14 cellular contexts compared by ENCODE assay signal in the genomic region with DNA sequence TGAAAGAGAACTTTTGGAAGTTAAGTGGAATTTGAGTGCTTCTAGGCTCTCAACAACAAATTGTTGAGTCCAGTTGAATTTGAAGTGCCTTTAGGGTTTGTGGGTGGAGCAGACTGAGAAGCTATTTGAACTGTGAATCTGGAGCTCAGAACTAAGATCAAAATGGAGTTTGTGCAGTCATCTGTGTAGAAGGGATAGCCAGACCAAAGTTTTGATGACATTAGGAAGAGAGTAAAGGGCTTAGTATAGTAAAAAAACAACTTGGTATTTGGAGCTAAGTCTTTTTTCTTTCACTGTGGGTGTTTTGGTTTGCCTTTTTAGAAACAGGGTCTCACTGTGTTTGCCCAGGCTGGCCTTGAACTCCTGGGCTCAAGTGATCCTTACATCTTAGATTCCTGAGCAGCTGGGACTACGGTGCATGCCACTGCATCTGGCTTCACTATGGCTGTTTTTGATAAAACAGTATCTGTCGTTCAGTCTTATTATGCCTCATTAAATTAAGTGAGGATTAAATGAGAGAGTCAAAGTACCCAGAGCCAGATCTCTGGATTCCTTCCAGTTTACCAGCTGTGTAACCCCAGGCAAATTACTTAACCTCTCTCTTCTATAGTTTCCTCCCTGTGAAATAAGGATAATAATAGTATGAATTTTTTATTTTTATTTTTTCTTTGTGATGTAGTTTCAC. TPM values are rescaled to one million over a fixed set of nuclear protein-coding genes. Genes with fewer than 3 reads are reported as not detected.
DNase-seq lines count a peak whose midpoint lies in the region; ATAC-seq and TF ChIP-seq lines count a peak whose summit lies in the region.
"Had no signal": no experiment of that assay in that cellular context is flagged by ENCODE, and none has a peak within 500 bp of the region (broad histone marks: within the 10 kb centered on the region; RNA-seq: fewer than 3 reads in every experiment).

No MANE protein-coding gene starts in this region.

- H3K9ac ChIP-seq in SK-N-SH = no peak overlapping the region
- H3K9ac ChIP-seq in GM23248 = no peak overlapping the region
- H3K9ac ChIP-seq: KMS-11 had no signal

- peak; percentile 23 for DNase-seq in DMS 273 (lab: John Stamatoyannopoulos, UW; ENCODE audit: unreplicated experiment)
- DNase-seq in DMS 273 treated with DMSO at 0.1 percent for 48 hours (lab: John Stamatoyannopoulos, UW) = no peak
- DNase-seq in CD8-positive, alpha-beta memory T cell = no peak
- peak; percentile 59 for DNase-seq in SK-N-SH
- no peak for DNase-seq in memory B cell (ENCODE audit: low spot score in 2 of 2)
- no peak for DNase-seq in T-helper 9 cell
- DNase-seq in GM23248 = no peak
- no peak for DNase-seq in retina
- DNase-seq: GF-D8, NCI-H1417 treated with DMSO at 0.1 percent for 48 hours, NCI-H510A treated with DMSO at 0.1 percent for 48 hours, psoas muscle had no signal

- ATAC-seq in memory B cell (ENCODE audit: low read depth) = no peak
- ATAC-seq: psoas muscle had no signal

- no peak for TF ChIP-seq RAD21 in SK-N-SH (IDR thresholded peaks at IDR 0.05; ENCODE audit: low read length)

- H3K4me3 ChIP-seq in CD8-positive, alpha-beta memory T cell (ENCODE audit: low read length) = no peak overlapping the region
- H3K4me3 ChIP-seq in SK-N-SH (ENCODE audit: low read depth in 2 of 2, low read length in 1 of 2) = no peak overlapping the region
- H3K4me3 ChIP-seq in GM23248 = no peak overlapping the region
- H3K4me3 ChIP-seq: esophagus muscularis mucosa, psoas muscle had no signal

- H3K4me2 ChIP-seq in SK-N-SH (no peak overlapping the region), GM23248 (ENCODE audit: unreplicated experiment) (no peak overlapping the region)
- H3K4me2 ChIP-seq: KMS-11 had no signal

- CTCF ChIA-PET in CD8-positive, alpha-beta memory T cell (lab: Charles Lee) = interaction anchor here (1.0 to 1.5 kb wide), 2 partner anchors 10 to 64 kb away, joined by 3 to 4 read pairs; no protein-coding TSS in a partner anchor
- CTCF ChIA-PET in SK-N-SH (lab: Yijun Ruan, JAX) = interaction anchor here (1.1 to 1.4 kb wide), 3 partner anchors 12 to 63 kb away, joined by 3 to 4 read pairs (median 3); no protein-coding TSS in a partner anchor

- no peaks in the 10 kb centered on the region for H3K9me3 ChIP-seq in CD8-positive, alpha-beta memory T cell (ENCODE audit: low read length)
- no peaks in the 10 kb centered on the region for H3K9me3 ChIP-seq in SK-N-SH
- no peaks in the 10 kb centered on the region for H3K9me3 ChIP-seq in GM23248 (ENCODE audit: low read depth)
- H3K9me3 ChIP-seq: esophagus muscularis mucosa, psoas muscle had no signal

- no peaks in the 10 kb centered on the region for H3K9me2 ChIP-seq in SK-N-SH
- no peaks in the 10 kb centered on the region for H3K9me2 ChIP-seq in GM23248 (ENCODE audit: insufficient read depth)

- peaks cover 14% of the 10 kb centered on the region; the same call in 1 of the 2 replicates for H4K20me1 ChIP-seq in SK-N-SH (ENCODE audit: insufficient read depth)
- no peaks in the 10 kb centered on the region for H4K20me1 ChIP-seq in GM23248 (ENCODE audit: insufficient read depth)

- POLR2A ChIA-PET in CD8-positive, alpha-beta memory T cell (lab: Charles Lee) = interaction anchor here (1.3 kb wide), 1 partner anchor 10 kb away, joined by 10 read pairs; no protein-coding TSS in a partner anchor
- POLR2A ChIA-PET in SK-N-SH (lab: Yijun Ruan, JAX) = interaction anchor here (1.4 to 1.8 kb wide), 3 partner anchors 10 to 24 kb away, joined by 5 to 6 read pairs (median 6); partner anchors contain the start of gene MARCKSL1

- no peaks in the 10 kb centered on the region for H3K27me3 Mint-ChIP-seq in CD8-positive, alpha-beta memory T cell
- no peaks in the 10 kb centered on the region for H3K27me3 Mint-ChIP-seq in memory B cell

- H3K27ac Mint-ChIP-seq in CD8-positive, alpha-beta memory T cell = peak overlapping the region; percentile 31 to 96 (median 69)
- H3K27ac Mint-ChIP-seq in memory B cell = peak overlapping the region; percentile 52

- TF ChIP-seq EP300 in SK-N-SH (IDR thresholded peaks at IDR 0.05; ENCODE audit: borderline replicate concordance in 1 of 2, low read depth in 1 of 2, low read length in 1 of 2) = peak in 1 of 2 experiments; percentile 74; a peak in 1 of 4 replicates

- peak overlapping the region in 1 of 7 donors; percentile 3 for H3K4me3 Mint-ChIP-seq in CD8-positive, alpha-beta memory T cell
- no peak overlapping the region for H3K4me3 Mint-ChIP-seq in memory B cell

- no peak overlapping the region for H2AFZ ChIP-seq in SK-N-SH (ENCODE audit: low read depth)
- no peak overlapping the region for H2AFZ ChIP-seq in GM23248

- peaks cover 13% of the 10 kb centered on the region for H3K36me3 ChIP-seq in CD8-positive, alpha-beta memory T cell (ENCODE audit: insufficient read depth, low read length)
- H3K36me3 ChIP-seq in SK-N-SH (replicated peaks in 1 of 2; ENCODE audit: control insufficient read depth in 1 of 2, insufficient read depth in 2 of 2, low read length in 1 of 2) = peaks cover 0 to 2% of the 10 kb centered on the region in 2 experiments
- H3K36me3 ChIP-seq in GM23248 (ENCODE audit: low read depth) = no peaks in the 10 kb centered on the region

- peaks cover 11% of the 10 kb centered on the region for H3F3A ChIP-seq in SK-N-SH (replicated peaks; ENCODE audit: insufficient read depth)
- H3F3A ChIP-seq in GM23248 (ENCODE audit: insufficient read depth) = peaks cover 10% of the 10 kb centered on the region

- H3K79me2 ChIP-seq in SK-N-SH (ENCODE audit: insufficient read depth) (peaks cover 78% of the 10 kb centered on the region), GM23248 (ENCODE audit: insufficient read depth) (peaks cover 69% of the 10 kb centered on the region)

- peaks cover 49 to 72% (median 71%) of the 10 kb centered on the region in 3 donors for H3K4me1 Mint-ChIP-seq in CD8-positive, alpha-beta memory T cell
- peaks cover 41% of the 10 kb centered on the region for H3K4me1 Mint-ChIP-seq in memory B cell

- in situ Hi-C loops in GM23248 (cut with MboI) = no loop called here

- WGBS in SK-N-SH (ENCODE audit: low lambda C conversion rate) = 35% methylated on average over 2 of the region's 2 CpGs
- WGBS in GM23248 (ENCODE audit: low coverage in 1 of 2, low lambda C conversion rate in 2 of 2, missing lambda C conversion rate in 2 of 2), 2 experiments = 21 to 26% methylated on average over 2 of the region's 2 CpGs

- H3K9me3 Mint-ChIP-seq in CD8-positive, alpha-beta memory T cell = no peaks in the 10 kb centered on the region
- H3K9me3 Mint-ChIP-seq in memory B cell = no peaks in the 10 kb centered on the region

- no peak overlapping the region for H3K27ac ChIP-seq in CD8-positive, alpha-beta memory T cell (ENCODE audit: low read depth, low read length)
- H3K27ac ChIP-seq in SK-N-SH (ENCODE audit: low read depth in 2 of 2, low read length in 1 of 2) (no peak overlapping the region), GM23248 (no peak overlapping the region)
- H3K27ac ChIP-seq: esophagus muscularis mucosa, KMS-11, psoas muscle had no signal

- peaks cover 47% of the 10 kb centered on the region for H3K4me1 ChIP-seq in CD8-positive, alpha-beta memory T cell (ENCODE audit: insufficient read depth, low read length)
- H3K4me1 ChIP-seq in SK-N-SH (ENCODE audit: control insufficient read depth in 1 of 2, insufficient read depth in 2 of 2, low read depth in 1 of 2, low read length in 1 of 2) (peaks cover 0 to 3% of the 10 kb centered on the region in 2 experiments; a peak in 1 of 4 replicates), GM23248 (ENCODE audit: insufficient read depth) (peaks cover 12% of the 10 kb centered on the region)

- peaks cover 0 to 39% (median 5%) of the 10 kb centered on the region in 3 donors for H3K36me3 Mint-ChIP-seq in CD8-positive, alpha-beta memory T cell
- peaks cover 17% of the 10 kb centered on the region for H3K36me3 Mint-ChIP-seq in memory B cell

- H3K27me3 ChIP-seq in CD8-positive, alpha-beta memory T cell (ENCODE audit: insufficient read depth, low read length, poor library complexity, severe bottlenecking) = no peaks in the 10 kb centered on the region
- H3K27me3 ChIP-seq in SK-N-SH (ENCODE audit: insufficient read depth) = no peaks in the 10 kb centered on the region
- no peaks in the 10 kb centered on the region for H3K27me3 ChIP-seq in GM23248 (replicated peaks; ENCODE audit: insufficient read depth)
- H3K27me3 ChIP-seq: esophagus muscularis mucosa had no signal

- TF ChIP-seq CTCF in SK-N-SH (IDR thresholded peaks at IDR 0.05) = no peak

TF ChIP-seq in SK-N-SH, 30 proteins besides CTCF, POLR2A, EP300 and RAD21 (continues in another document):
- TF ChIP-seq CHD2 (IDR thresholded peaks at IDR 0.05; ENCODE audit: low read length, partially characterized antibody) (peak; percentile 86), FOXM1 (IDR thresholded peaks at IDR 0.05; ENCODE audit: low read depth) (no peak)

RNA-seq across cellular contexts. Expression of gene HDAC1, which starts 20.0 kb away (rescaled TPM):
- total RNA-seq in CD8-positive, alpha-beta memory T cell = 100 to 1,000 TPM; 164 to 172 TPM
- polyA plus RNA-seq in CD8-positive, alpha-beta memory T cell = 180 TPM
- polyA plus RNA-seq in SK-N-SH (2012; rRNA removed) (172 and 226 TPM in 2 replicates), GM23248 (2016; fragmentation: Nextera tagmentation; extraction: Ambion mirVana) (53.8 and 56.9 TPM in 2 replicates)
- 152 and 171 TPM in 2 replicates for polyA plus RNA-seq in SK-N-SH (2012; cell fraction: cytosol; rRNA removed)
- polyA plus RNA-seq in SK-N-SH (2012; cell fraction: nucleus; rRNA removed) = 246 and 333 TPM in 2 replicates
- total RNA-seq in GM23248 (2014; rRNA removed; shearing (Covaris generic)) = 52.5 and 58.5 TPM in 2 replicates

RNA-seq across cellular contexts. Expression of gene MARCKSL1, which starts 24.2 kb away (rescaled TPM):
- 10 to 100 TPM; 11.6 to 12.1 TPM for total RNA-seq in CD8-positive, alpha-beta memory T cell
- 45.8 TPM for polyA plus RNA-seq in CD8-positive, alpha-beta memory T cell
- 254 and 275 TPM in 2 replicates for polyA plus RNA-seq in SK-N-SH (2012; rRNA removed)
- polyA plus RNA-seq in SK-N-SH (2012; cell fraction: cytosol; rRNA removed) = 257 and 303 TPM in 2 replicates
- 94.4 and 121 TPM in 2 replicates for polyA plus RNA-seq in SK-N-SH (2012; cell fraction: nucleus; rRNA removed)
- total RNA-seq in GM23248 (2014; rRNA removed; shearing (Covaris generic)) = 13.5 and 16.6 TPM in 2 replicates
- 22.1 and 22.2 TPM in 2 replicates for polyA plus RNA-seq in GM23248 (2016; fragmentation: Nextera tagmentation; extraction: Ambion mirVana)

RNA-seq across cellular contexts. Expression of gene FAM229A, which starts 50.4 kb away (rescaled TPM):
- 1 to 10 TPM; 4.4 to 5.2 TPM for total RNA-seq in CD8-positive, alpha-beta memory T cell
- 0.40 TPM for polyA plus RNA-seq in CD8-positive, alpha-beta memory T cell
- polyA plus RNA-seq in SK-N-SH (2012; rRNA removed) = 8.0 and 10.0 TPM in 2 replicates
- polyA plus RNA-seq in SK-N-SH (2012; cell fraction: cytosol; rRNA removed) = 0.63 and 1.8 TPM in 2 replicates
- polyA plus RNA-seq in SK-N-SH (2012; cell fraction: nucleus; rRNA removed) = 114 and 147 TPM in 2 replicates
- 1.1 and 3.2 TPM in 2 replicates for total RNA-seq in GM23248 (2014; rRNA removed; shearing (Covaris generic))
- polyA plus RNA-seq in GM23248 (2016; fragmentation: Nextera tagmentation; extraction: Ambion mirVana) = 2.9 and 3.1 TPM in 2 replicates

RNA-seq across cellular contexts. Expression of gene TSSK3, which starts 50.5 kb away (rescaled TPM):
- total RNA-seq in CD8-positive, alpha-beta memory T cell = 1 to 10 TPM in 1 of 2 experiments, under 1 TPM in 1; 0.33 to 1.1 TPM
- polyA plus RNA-seq in CD8-positive, alpha-beta memory T cell = 0.44 TPM
- 0.28 and 0.86 TPM in 2 replicates for polyA plus RNA-seq in SK-N-SH (2012; rRNA removed)
- polyA plus RNA-seq in SK-N-SH (2012; cell fraction: cytosol; rRNA removed) = 0.20 and 0.21 TPM in 2 replicates
- 5.2 and 5.6 TPM in 2 replicates for polyA plus RNA-seq in SK-N-SH (2012; cell fraction: nucleus; rRNA removed)
- 0.22 TPM in 1 of 2 replicates, not detected in the other for total RNA-seq in GM23248 (2014; rRNA removed; shearing (Covaris generic))
- 0.47 TPM in 1 of 2 replicates, not detected in the other for polyA plus RNA-seq in GM23248 (2016; fragmentation: Nextera tagmentation; extraction: Ambion mirVana)

Comparison
In these comparisons a context has a peak if more than half of its experiments do, and no peak if none do; other contexts are left out.
1. DNase-seq: peak in DMS 273 (single experiment) and SK-N-SH (single experiment); none in DMS 273 treated with DMSO at 0.1 percent for 48 hours (single experiment), CD8-positive, alpha-beta memory T cell (0 of 5), memory B cell (0 of 2), T-helper 9 cell (single experiment), GM23248 (single experiment) and retina (single experiment).